Comparison of ENCODE assay signal across 8 cellular contexts in the genomic region with DNA sequence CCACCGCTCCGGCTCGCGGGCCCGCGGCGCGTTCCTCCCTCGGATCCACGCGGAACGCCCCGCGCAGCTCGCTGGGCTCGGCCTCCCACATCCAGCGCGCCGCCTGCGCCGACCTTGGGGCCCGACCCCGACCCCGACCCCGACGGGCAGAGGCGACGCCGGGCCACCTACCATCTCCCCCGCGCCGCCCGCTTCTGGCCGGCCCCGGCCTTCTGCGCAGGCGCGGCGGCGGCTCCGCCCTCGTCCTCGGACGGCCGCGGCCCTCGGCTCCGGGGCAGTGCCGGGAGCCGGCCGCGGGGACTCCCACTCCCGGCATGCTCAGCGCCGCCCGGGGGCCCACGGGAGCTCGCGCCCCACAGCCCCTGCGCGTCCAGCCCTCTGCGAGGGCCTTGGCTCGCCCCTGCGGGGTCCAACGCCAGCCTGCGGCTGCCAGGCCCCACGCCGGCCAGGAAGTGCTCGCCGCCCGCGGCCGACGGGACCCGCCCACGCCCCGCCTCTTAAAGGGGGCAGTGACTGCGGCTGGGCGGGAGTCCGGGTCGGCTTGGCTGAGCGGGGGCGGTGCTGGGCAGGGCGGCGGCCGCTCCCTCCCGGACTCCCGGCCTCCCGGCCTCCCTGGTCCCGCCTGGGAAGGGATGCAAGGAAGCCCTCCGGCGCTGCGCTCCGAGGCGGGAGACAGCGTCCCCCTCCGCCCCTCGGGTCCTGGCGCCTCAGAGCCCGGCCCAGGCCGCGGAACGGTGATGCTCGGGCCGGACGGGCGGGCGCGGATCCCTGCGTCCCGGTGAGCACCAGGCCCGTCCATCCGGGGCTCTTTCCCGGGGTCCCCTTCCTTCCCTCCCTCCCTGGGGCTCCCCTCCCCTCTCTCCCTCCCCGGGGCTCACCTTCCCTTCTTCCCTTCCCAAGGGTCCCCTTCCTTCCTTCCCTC. TPM values are rescaled to one million over a fixed set of nuclear protein-coding genes. Genes with fewer than 3 reads are reported as not detected.
A peak's percentile ranks its signal among the peaks of the same experiment; 100 is the strongest.
DNase-seq lines count a peak whose midpoint lies in the region; TF ChIP-seq lines count a peak whose summit lies in the region.

TSS of gene DCUN1D2 (minus strand) at position 216 of the 922 bp plus-strand sequence. CDS start at position 174, 42 bp downstream.

- H3K4me3 ChIP-seq in LNCaP clone FGC (ENCODE audit: low read depth, low read length), result peak within 1 kb of the TSS; percentile 82
- peak within 1 kb of the TSS; percentile 83 for H3K4me3 ChIP-seq in osteoblast (ENCODE audit: insufficient read depth, low read length)
- H3K4me3 ChIP-seq in testis, result peak within 1 kb of the TSS; percentile 77 to 95

- in situ Hi-C loops in G401 (cut with HindIII; ENCODE audit: low sequenced_read_pairs), result no loop called here

- intact Hi-C loops in testis (cut with DNase I; ENCODE audit: low total_unique reads), result no loop called here

- H3K4me1 ChIP-seq in osteoblast (ENCODE audit: insufficient read depth, low read length) (peaks cover 43% of the 10 kb centered on the region), testis (peaks cover 31% of the 10 kb centered on the region)

- DNase-seq in G401 (ENCODE audit: low spot score), result peak; percentile 94
- peak; percentile 75 for DNase-seq in H4 (ENCODE audit: low spot score)
- DNase-seq in LNCaP clone FGC (ENCODE audit: low read depth), result peak; percentile 72
- peak; percentile 93 for DNase-seq in SK-N-DZ (ENCODE audit: low spot score)
- DNase-seq in activated naive CD4-positive, alpha-beta T cell treated with anti-CD3 and anti-CD28 coated beads, Interleukin-2, amount 10 ng/mL, durations not matched to agents 7 days and 5 days, result peak; percentile 84
- peak; percentile 33 for DNase-seq in glomerular endothelial cell (ENCODE audit: extremely low read depth, low read depth, low spot score)
- DNase-seq in osteoblast (ENCODE audit: insufficient read length, low spot score, missing footprints), result peak; percentile 100
- peak; percentile 94 for DNase-seq in testis

- peak within 1 kb of the TSS; percentile 68 for H2AFZ ChIP-seq in osteoblast (ENCODE audit: low read length)

- no peaks in the 10 kb centered on the region for H3K9me3 Mint-ChIP-seq in activated naive CD4-positive, alpha-beta T cell treated with anti-CD3 and anti-CD28 coated beads, Interleukin-2, amount 10 ng/mL, durations not matched to agents 7 days and 5 days

- CTCF ChIA-PET in activated naive CD4-positive, alpha-beta T cell treated with anti-CD3 and anti-CD28 coated beads, Interleukin-2, amount 10 ng/mL, durations not matched to agents 7 days and 5 days (lab: Charles Lee), result interaction anchor here (0.7 to 1.4 kb wide), 3 partner anchors 10 to 33 kb away, joined by 3 read pairs; no protein-coding TSS in a partner anchor

- peak within 1 kb of the TSS; percentile 99 for H3K4me2 ChIP-seq in osteoblast (ENCODE audit: insufficient read depth, low read length)

- TF ChIP-seq CTCF in LNCaP clone FGC (IDR thresholded peaks at IDR 0.05; ENCODE audit: control insufficient read depth, extremely low read depth, insufficient read depth), result no peak
- no peak for TF ChIP-seq CTCF in osteoblast (IDR thresholded peaks at IDR 0.05; ENCODE audit: extremely low read depth, low read depth, low read length)
- no peak for TF ChIP-seq CTCF in testis (IDR thresholded peaks at IDR 0.05)

- peak within 1 kb of the TSS; percentile 75 for H3K27ac ChIP-seq in osteoblast (ENCODE audit: low read depth, low read length)
- H3K27ac ChIP-seq in testis, result peak within 1 kb of the TSS; percentile 83 to 90

- H3K4me3 Mint-ChIP-seq in activated naive CD4-positive, alpha-beta T cell treated with anti-CD3 and anti-CD28 coated beads, Interleukin-2, amount 10 ng/mL, durations not matched to agents 7 days and 5 days, result peak within 1 kb of the TSS; percentile 86

- WGBS in testis, 2 donors, result 1% methylated on average over 21 to 99 of the region's 115 CpGs

- H3K27me3 ChIP-seq in osteoblast (ENCODE audit: insufficient read depth, low read length), result no peaks in the 10 kb centered on the region
- H3K27me3 ChIP-seq in testis, result no peaks in the 10 kb centered on the region

- H3K9me3 ChIP-seq in osteoblast (ENCODE audit: low read depth, low read length), result no peaks in the 10 kb centered on the region
- no peaks in the 10 kb centered on the region for H3K9me3 ChIP-seq in testis

- peak within 1 kb of the TSS; percentile 86 for H3K27ac Mint-ChIP-seq in activated naive CD4-positive, alpha-beta T cell treated with anti-CD3 and anti-CD28 coated beads, Interleukin-2, amount 10 ng/mL, durations not matched to agents 7 days and 5 days

- H3K79me2 ChIP-seq in osteoblast (ENCODE audit: insufficient read depth, low read length), result peaks cover 84% of the 10 kb centered on the region

- peaks cover 13% of the 10 kb centered on the region for H3K36me3 Mint-ChIP-seq in activated naive CD4-positive, alpha-beta T cell treated with anti-CD3 and anti-CD28 coated beads, Interleukin-2, amount 10 ng/mL, durations not matched to agents 7 days and 5 days

- TF ChIP-seq POLR2A in testis (IDR thresholded peaks at IDR 0.05), result peak; percentile 28

- H3K36me3 ChIP-seq in osteoblast (ENCODE audit: insufficient read depth, low read length), result peaks cover 19% of the 10 kb centered on the region
- no peaks in the 10 kb centered on the region for H3K36me3 ChIP-seq in testis (ENCODE audit: low read depth, missing control alignments)

- H3K27me3 Mint-ChIP-seq in activated naive CD4-positive, alpha-beta T cell treated with anti-CD3 and anti-CD28 coated beads, Interleukin-2, amount 10 ng/mL, durations not matched to agents 7 days and 5 days, result peaks cover 4% of the 10 kb centered on the region

- peaks cover 39% of the 10 kb centered on the region for H4K20me1 ChIP-seq in osteoblast (ENCODE audit: insufficient read depth, low read length)

- peaks cover 50% of the 10 kb centered on the region for H3K4me1 Mint-ChIP-seq in activated naive CD4-positive, alpha-beta T cell treated with anti-CD3 and anti-CD28 coated beads, Interleukin-2, amount 10 ng/mL, durations not matched to agents 7 days and 5 days

RNA-seq across cellular contexts. Expression of gene DCUN1D2, which starts in this region (rescaled TPM):
- 6.3 and 12.7 TPM in 2 replicates for total RNA-seq in G401 (2014; rRNA removed; shearing (Covaris generic))
- total RNA-seq in H4 (2014; rRNA removed; shearing (Covaris generic)), result 4.5 and 19.6 TPM in 2 replicates
- 24.9 and 26.8 TPM in 2 replicates for polyA plus RNA-seq in SK-N-DZ (2014; cell fraction: cytosol; rRNA removed)
- 33.6 and 77.2 TPM in 2 replicates for polyA plus RNA-seq in SK-N-DZ (2014; cell fraction: nucleus; rRNA removed)
- total RNA-seq in glomerular endothelial cell (4.4 and 15.1 TPM in 2 replicates), osteoblast (12.1 and 14.8 TPM in 2 replicates), testis (10 to 100 TPM; 65.9 to 78.5 TPM)
- 16.3 TPM for polyA plus RNA-seq in testis (ENCODE audit: insufficient read depth, low read depth, low replicate concordance)

Comparison
In these comparisons a context has a peak if more than half of its experiments do, and no peak if none do; other contexts are left out.
1. Peak in every context shown above with its lines: DNase-seq, H3K4me3 ChIP-seq and H3K27ac ChIP-seq.
2. DNase-seq: peak in every context shown above with its lines; median percentile 100 in osteoblast; 94 in G401; 94 in testis; 93 in SK-N-DZ; 84 in activated naive CD4-positive, alpha-beta T cell treated with anti-CD3 and anti-CD28 coated beads, Interleukin-2, amount 10 ng/mL, durations not matched to agents 7 days and 5 days; 75 in H4; 72 in LNCaP clone FGC; 33 in glomerular endothelial cell.